ENCODE assay signal across 1 cellular context in genomic region chr22:41448189-41448808, GRCh38.
TF ChIP-seq lines count a peak whose summit lies in the region.

No MANE protein-coding gene starts in this region.

TF ChIP-seq in HepG2, 621 proteins besides CTCF, POLR2A, EP300 and RAD21 (continued from another document and continues in another):
- TF ChIP-seq ZFP37 (CRISPR knock-in tag; IDR thresholded peaks at IDR 0.05; ENCODE audit: borderline replicate concordance) (no peak), CBFB (CRISPR knock-in tag; IDR thresholded peaks at IDR 0.05) (0 out of 2 replicates have a peak, but pooled peaks have one; percentile 71), FOXA1 (IDR thresholded peaks at IDR 0.05) (no peak), FOXA1 (CRISPR knock-in tag; IDR thresholded peaks at IDR 0.05) (peak; percentile 40), ZSCAN25 (CRISPR knock-in tag; IDR thresholded peaks at IDR 0.05) (peak; percentile 60; the same call in 1 of the 2 replicates), ZMYM2 (CRISPR knock-in tag; IDR thresholded peaks at IDR 0.05) (no peak), ZBTB26 (CRISPR knock-in tag; IDR thresholded peaks at IDR 0.05; ENCODE audit: borderline replicate concordance) (peak; percentile 15; the same call in 1 of the 2 replicates), ZNF83 (CRISPR knock-in tag; IDR thresholded peaks at IDR 0.05; ENCODE audit: borderline replicate concordance) (no peak), RFX5 (IDR thresholded peaks at IDR 0.05; ENCODE audit: low read depth, low read length) (peak; percentile 99), HNRNPL (IDR thresholded peaks at IDR 0.05; ENCODE audit: low read depth, low read length) (0 out of 2 replicates have a peak, but pooled peaks have one; percentile 56), RELA (CRISPR knock-in tag; IDR thresholded peaks at IDR 0.05) (no peak), ZNF674 (CRISPR knock-in tag; IDR thresholded peaks at IDR 0.05; ENCODE audit: low read depth) (no peak), ZNF766 (CRISPR knock-in tag; IDR thresholded peaks at IDR 0.05; ENCODE audit: borderline replicate concordance) (0 out of 2 replicates have a peak, but pooled peaks have one; percentile 7), NONO (IDR thresholded peaks at IDR 0.05) (no peak), NONO (CRISPR knock-in tag; conservative IDR thresholded peaks at IDR 0.05) (peak; percentile 79), ZNF879 (CRISPR knock-in tag; IDR thresholded peaks at IDR 0.05) (no peak; the same call in 1 of the 2 replicates), ZNF816 (CRISPR knock-in tag; IDR thresholded peaks at IDR 0.05; ENCODE audit: borderline replicate concordance) (no peak), ZNF276 (CRISPR knock-in tag; IDR thresholded peaks at IDR 0.05; ENCODE audit: low read depth) (no peak), DNMT3B (CRISPR knock-in tag; conservative IDR thresholded peaks at IDR 0.05) (peak; percentile 66; the same call in 1 of the 2 replicates), ZGPAT (CRISPR knock-in tag; IDR thresholded peaks at IDR 0.05) (peak; percentile 77), ZSCAN30 (CRISPR knock-in tag; IDR thresholded peaks at IDR 0.05) (no peak), ZSCAN12 (CRISPR knock-in tag; IDR thresholded peaks at IDR 0.05) (no peak), MTERF4 (CRISPR knock-in tag; IDR thresholded peaks at IDR 0.05) (no peak; the same call in 1 of the 2 replicates), ZNF362 (CRISPR knock-in tag; IDR thresholded peaks at IDR 0.05; ENCODE audit: borderline replicate concordance) (no peak), ZNF354B (CRISPR knock-in tag; IDR thresholded peaks at IDR 0.05) (no peak), TFAP4 (IDR thresholded peaks at IDR 0.05; ENCODE audit: borderline replicate concordance, low read depth) (peak; percentile 56; the same call in 1 of the 2 replicates), RBM39 (IDR thresholded peaks at IDR 0.05; ENCODE audit: low read depth, low read length, poor library complexity, severe bottlenecking) (no peak), BCL3 (CRISPR knock-in tag; IDR thresholded peaks at IDR 0.05) (no peak), DR1 (CRISPR knock-in tag; IDR thresholded peaks at IDR 0.05) (peak; percentile 58; the same call in 1 of the 2 replicates), ZNF629 (CRISPR knock-in tag; conservative IDR thresholded peaks at IDR 0.05) (no peak), ZNF143 (CRISPR knock-in tag; IDR thresholded peaks at IDR 0.05) (peak; percentile 94), CBX2 (IDR thresholded peaks at IDR 0.05; ENCODE audit: low read depth, low read length) (no peak), CBX2 (CRISPR knock-in tag; IDR thresholded peaks at IDR 0.05; ENCODE audit: low read depth) (no peak), ZFP36L2 (CRISPR knock-in tag; IDR thresholded peaks at IDR 0.05) (no peak), BRF2 (CRISPR knock-in tag; IDR thresholded peaks at IDR 0.05) (no peak), NFIB (CRISPR knock-in tag; IDR thresholded peaks at IDR 0.05; ENCODE audit: borderline replicate concordance) (no peak), RFX3 (CRISPR knock-in tag; IDR thresholded peaks at IDR 0.05) (peak; percentile 32; the same call in 1 of the 2 replicates), ZNF652 (CRISPR knock-in tag; IDR thresholded peaks at IDR 0.05; ENCODE audit: borderline replicate concordance, low read depth) (no peak), KDM1A (CRISPR knock-in tag; IDR thresholded peaks at IDR 0.05) (no peak), THAP8 (CRISPR knock-in tag; IDR thresholded peaks at IDR 0.05; ENCODE audit: borderline replicate concordance) (no peak), ZNF274 (CRISPR knock-in tag; IDR thresholded peaks at IDR 0.05) (no peak), DZIP1 (CRISPR knock-in tag; IDR thresholded peaks at IDR 0.05) (no peak), DMTF1 (CRISPR knock-in tag; IDR thresholded peaks at IDR 0.05) (no peak), PAXIP1 (CRISPR knock-in tag; conservative IDR thresholded peaks at IDR 0.05) (peak; percentile 84)
